Comparison of ENCODE assay signal across 8 cellular contexts in genomic region chr10:25174461-25175230, GRCh38. TPM values are rescaled to one million over a fixed set of nuclear protein-coding genes. Genes with fewer than 3 reads are reported as not detected.
DNase-seq lines count a peak whose midpoint lies in the region; ATAC-seq and TF ChIP-seq lines count a peak whose summit lies in the region.

GPR158 (plus strand) TSS chr10:25175001; CDS start chr10:25175421, 420 bp downstream.

- peaks cover 4 to 8% (median 5%) of the 10 kb centered on the region in 3 donors for H3K4me1 Mint-ChIP-seq in naive B cell
- peaks cover 13 to 28% of the 10 kb centered on the region in 2 donors for H3K4me1 Mint-ChIP-seq in stimulated activated naive B cell treated with anti-CD40 and anti-IgM and Interleukin-4, amounts not matched to agents 10 μg/mL and 1 μg/mL and 100 μg/mL, for 72 hours

- peaks cover 16% of the 10 kb centered on the region for H3K27me3 ChIP-seq in HL-60 (ENCODE audit: insufficient read depth, poor library complexity, severe bottlenecking)

- no peak for TF ChIP-seq CTCF in HL-60 (IDR thresholded peaks at IDR 0.05; ENCODE audit: insufficient read depth, low read length)

- peak within 1 kb of the TSS; percentile 2; the same call in 1 of the 2 replicates for H3K4me3 ChIP-seq in HL-60 (replicated peaks; ENCODE audit: insufficient read depth, low read length)

- no peaks in the 10 kb centered on the region for H3K36me3 Mint-ChIP-seq in naive B cell
- peaks cover 2 to 4% of the 10 kb centered on the region in 2 donors for H3K36me3 Mint-ChIP-seq in stimulated activated naive B cell treated with anti-CD40 and anti-IgM and Interleukin-4, amounts not matched to agents 10 μg/mL and 1 μg/mL and 100 μg/mL, for 72 hours

- H3K27me3 Mint-ChIP-seq in naive B cell = peaks cover 35 to 55% (median 49%) of the 10 kb centered on the region in 3 donors
- peaks cover 31 to 67% of the 10 kb centered on the region in 2 donors for H3K27me3 Mint-ChIP-seq in stimulated activated naive B cell treated with anti-CD40 and anti-IgM and Interleukin-4, amounts not matched to agents 10 μg/mL and 1 μg/mL and 100 μg/mL, for 72 hours

- DNase-seq in DMS79 (lab: John Stamatoyannopoulos, UW) (peak; percentile 68), HL-60 (ENCODE audit: low read depth in 1 of 2, low spot score in 1 of 2) (peak; percentile 30 to 79), NOMO-1 treated with DMSO at 0.1 percent for 48 hours (lab: John Stamatoyannopoulos, UW; ENCODE audit: unreplicated experiment) (peak; percentile 76), fibroblast of the conjunctiva (ENCODE audit: low read depth) (peak; percentile 78), naive B cell (peak; percentile 3), SKM-1 (lab: John Stamatoyannopoulos, UW; ENCODE audit: unreplicated experiment) (no peak)
- peak; percentile 2 for DNase-seq in activated gamma-delta T cell treated with anti-CD3 and anti-CD28 coated beads, Interleukin-2, amount 50 U/mL, for 16 hours (ENCODE audit: low read depth)
- DNase-seq in stimulated activated naive B cell treated with anti-CD40 and anti-IgM and Interleukin-4, amounts not matched to agents 10 μg/mL and 1 μg/mL and 100 μg/mL, for 72 hours = peak; percentile 41

- H3K9me3 Mint-ChIP-seq in naive B cell = peaks cover 5 to 8% (median 5%) of the 10 kb centered on the region in 7 donors
- peaks cover 2 to 5% of the 10 kb centered on the region in 2 donors for H3K9me3 Mint-ChIP-seq in stimulated activated naive B cell treated with anti-CD40 and anti-IgM and Interleukin-4, amounts not matched to agents 10 μg/mL and 1 μg/mL and 100 μg/mL, for 72 hours

- no peak within 1 kb of the TSS for H3K27ac ChIP-seq in HL-60 (replicated peaks)

- no peak for ATAC-seq in naive B cell (ENCODE audit: low read depth in 2 of 2)
- ATAC-seq in stimulated activated naive B cell treated with anti-CD40 and anti-IgM and Interleukin-4, amounts not matched to agents 10 μg/mL and 1 μg/mL and 100 μg/mL, for 72 hours (replicated peaks) = no peak

- H3K27ac Mint-ChIP-seq in naive B cell = peak within 1 kb of the TSS in 1 of 6 donors; percentile 41
- H3K27ac Mint-ChIP-seq in stimulated activated naive B cell treated with anti-CD40 and anti-IgM and Interleukin-4, amounts not matched to agents 10 μg/mL and 1 μg/mL and 100 μg/mL, for 72 hours = peak within 1 kb of the TSS; percentile 20

- H3K4me3 Mint-ChIP-seq in naive B cell = no peak within 1 kb of the TSS
- H3K4me3 Mint-ChIP-seq in stimulated activated naive B cell treated with anti-CD40 and anti-IgM and Interleukin-4, amounts not matched to agents 10 μg/mL and 1 μg/mL and 100 μg/mL, for 72 hours = peak within 1 kb of the TSS; percentile 76 to 80

RNA-seq across cellular contexts. Expression of gene GPR158, which starts in this region (rescaled TPM):
- polyA plus RNA-seq in naive B cell (ENCODE audit: low read depth in 6 of 6) = not detected

Comparison
In these comparisons a context has a peak if more than half of its experiments do, and no peak if none do; other contexts are left out.
1. Peak in DNase-seq in naive B cell; RNA of the gene not detected or under 1 TPM.
2. H3K4me3 Mint-ChIP-seq: peak in stimulated activated naive B cell treated with anti-CD40 and anti-IgM and Interleukin-4, amounts not matched to agents 10 μg/mL and 1 μg/mL and 100 μg/mL, for 72 hours (2 of 2); none in naive B cell (0 of 8).